ENCODE assay signal across 1 cellular context in the genomic region with DNA sequence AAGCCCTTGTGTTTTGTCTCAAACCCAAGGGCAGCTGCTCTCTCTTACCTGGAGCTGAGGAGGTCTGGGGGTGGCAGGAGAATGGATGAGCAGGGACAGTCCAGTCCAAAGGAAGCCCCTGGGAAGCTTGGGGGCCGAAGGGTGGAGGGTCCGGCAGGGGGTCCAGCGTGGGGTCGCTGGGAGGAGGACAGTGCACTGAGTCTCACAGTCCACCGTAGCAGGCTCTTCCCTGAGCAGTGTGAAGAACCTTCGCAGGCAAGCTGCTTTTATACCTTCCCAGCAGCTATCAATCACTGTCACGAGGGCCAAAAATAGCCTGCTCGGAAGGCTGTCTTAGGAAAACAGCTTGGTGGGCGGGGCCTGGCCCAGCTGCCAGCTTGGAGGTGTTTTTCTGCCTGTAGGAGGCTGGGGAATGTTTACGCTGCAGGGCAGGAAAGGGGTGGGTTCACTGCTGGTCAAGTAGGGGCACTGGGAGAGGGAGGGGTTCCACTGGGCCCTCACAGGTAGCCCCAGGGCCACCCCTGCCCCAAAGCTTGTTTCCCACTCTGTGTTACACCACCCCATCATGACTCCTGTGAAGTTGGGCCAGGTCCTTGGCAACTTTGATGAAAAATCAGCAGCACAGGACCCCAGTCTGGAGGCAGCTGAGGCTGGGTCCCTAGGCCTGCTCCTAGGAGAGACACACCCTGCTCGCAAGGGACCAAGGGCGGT.
TF ChIP-seq lines count a peak whose summit lies in the region.

DEPP1 (minus strand) TSS at position 240 of the 711 bp plus-strand sequence. CDS start 779 bp downstream, outside the sequence.

TF ChIP-seq in K562, 482 proteins besides CTCF, POLR2A, EP300 and RAD21 (continued from another document and continues in another):
- TF ChIP-seq, protein P1, sequence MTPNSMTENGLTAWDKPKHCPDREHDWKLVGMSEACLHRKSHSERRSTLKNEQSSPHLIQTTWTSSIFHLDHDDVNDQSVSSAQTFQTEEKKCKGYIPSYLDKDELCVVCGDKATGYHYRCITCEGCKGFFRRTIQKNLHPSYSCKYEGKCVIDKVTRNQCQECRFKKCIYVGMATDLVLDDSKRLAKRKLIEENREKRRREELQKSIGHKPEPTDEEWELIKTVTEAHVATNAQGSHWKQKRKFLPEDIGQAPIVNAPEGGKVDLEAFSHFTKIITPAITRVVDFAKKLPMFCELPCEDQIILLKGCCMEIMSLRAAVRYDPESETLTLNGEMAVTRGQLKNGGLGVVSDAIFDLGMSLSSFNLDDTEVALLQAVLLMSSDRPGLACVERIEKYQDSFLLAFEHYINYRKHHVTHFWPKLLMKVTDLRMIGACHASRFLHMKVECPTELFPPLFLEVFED (CRISPR knock-in tag; conservative IDR thresholded peaks at IDR 0.05), result no peak
- TF ChIP-seq MYBL2 (IDR thresholded peaks at IDR 0.05; ENCODE audit: low read depth) (no peak), MYBL2 (CRISPR knock-in tag; IDR thresholded peaks at IDR 0.05; ENCODE audit: borderline replicate concordance) (no peak), GTF2A2 (tag; IDR thresholded peaks at IDR 0.05) (peak; percentile 88; the same call in 1 of the 2 replicates), GTF3C2 (IDR thresholded peaks at IDR 0.05; ENCODE audit: borderline replicate concordance, extremely low read depth, insufficient read length) (no peak), GMEB1 (CRISPR knock-in tag; IDR thresholded peaks at IDR 0.05) (no peak), ZC3H11A (IDR thresholded peaks at IDR 0.05; ENCODE audit: low read depth, low read length) (0 out of 2 replicates have a peak, but pooled peaks have one; percentile 22), KLF10 (CRISPR knock-in tag; IDR thresholded peaks at IDR 0.05) (no peak), ELF4 (CRISPR knock-in tag; IDR thresholded peaks at IDR 0.05) (peak; percentile 36; the same call in 1 of the 2 replicates), MYC (IDR thresholded peaks at IDR 0.05; ENCODE audit: low read depth, low read length) (no peak; the same call in 1 of the 2 replicates), MYC (CRISPR knock-in tag; IDR thresholded peaks at IDR 0.05; ENCODE audit: borderline replicate concordance, low read depth) (no peak), ETS1 (conservative IDR thresholded peaks at IDR 0.05; ENCODE audit: control insufficient read depth, low read depth, low read length) (no peak), TBP (optimal IDR thresholded peaks at IDR 0.05; ENCODE audit: low read depth, low read length) (peak; percentile 96), ZHX1 (conservative IDR thresholded peaks at IDR 0.05; ENCODE audit: low read length) (no peak), HNRNPL (IDR thresholded peaks at IDR 0.05; ENCODE audit: low read depth, low read length) (no peak), SRF (CRISPR knock-in tag; IDR thresholded peaks at IDR 0.05) (peak in 1 of 2 experiments; percentile 94; a peak in 2 of 4 replicates), ZNF586 (CRISPR knock-in tag; conservative IDR thresholded peaks at IDR 0.05) (no peak), CREB3L1 (IDR thresholded peaks at IDR 0.05; ENCODE audit: borderline replicate concordance, low read depth) (0 out of 2 replicates have a peak, but pooled peaks have one; percentile 54), ZNF232 (CRISPR knock-in tag; IDR thresholded peaks at IDR 0.05) (no peak), SMARCC2 (IDR thresholded peaks at IDR 0.05; ENCODE audit: low read depth) (no peak)
- TF ChIP-seq, protein P2, sequence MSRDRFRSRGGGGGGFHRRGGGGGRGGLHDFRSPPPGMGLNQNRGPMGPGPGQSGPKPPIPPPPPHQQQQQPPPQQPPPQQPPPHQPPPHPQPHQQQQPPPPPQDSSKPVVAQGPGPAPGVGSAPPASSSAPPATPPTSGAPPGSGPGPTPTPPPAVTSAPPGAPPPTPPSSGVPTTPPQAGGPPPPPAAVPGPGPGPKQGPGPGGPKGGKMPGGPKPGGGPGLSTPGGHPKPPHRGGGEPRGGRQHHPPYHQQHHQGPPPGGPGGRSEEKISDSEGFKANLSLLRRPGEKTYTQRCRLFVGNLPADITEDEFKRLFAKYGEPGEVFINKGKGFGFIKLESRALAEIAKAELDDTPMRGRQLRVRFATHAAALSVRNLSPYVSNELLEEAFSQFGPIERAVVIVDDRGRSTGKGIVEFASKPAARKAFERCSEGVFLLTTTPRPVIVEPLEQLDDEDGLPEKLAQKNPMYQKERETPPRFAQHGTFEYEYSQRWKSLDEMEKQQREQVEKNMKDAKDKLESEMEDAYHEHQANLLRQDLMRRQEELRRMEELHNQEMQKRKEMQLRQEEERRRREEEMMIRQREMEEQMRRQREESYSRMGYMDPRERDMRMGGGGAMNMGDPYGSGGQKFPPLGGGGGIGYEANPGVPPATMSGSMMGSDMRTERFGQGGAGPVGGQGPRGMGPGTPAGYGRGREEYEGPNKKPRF (IDR thresholded peaks at IDR 0.05; ENCODE audit: low read depth, low read length), result no peak
- TF ChIP-seq, protein P3, sequence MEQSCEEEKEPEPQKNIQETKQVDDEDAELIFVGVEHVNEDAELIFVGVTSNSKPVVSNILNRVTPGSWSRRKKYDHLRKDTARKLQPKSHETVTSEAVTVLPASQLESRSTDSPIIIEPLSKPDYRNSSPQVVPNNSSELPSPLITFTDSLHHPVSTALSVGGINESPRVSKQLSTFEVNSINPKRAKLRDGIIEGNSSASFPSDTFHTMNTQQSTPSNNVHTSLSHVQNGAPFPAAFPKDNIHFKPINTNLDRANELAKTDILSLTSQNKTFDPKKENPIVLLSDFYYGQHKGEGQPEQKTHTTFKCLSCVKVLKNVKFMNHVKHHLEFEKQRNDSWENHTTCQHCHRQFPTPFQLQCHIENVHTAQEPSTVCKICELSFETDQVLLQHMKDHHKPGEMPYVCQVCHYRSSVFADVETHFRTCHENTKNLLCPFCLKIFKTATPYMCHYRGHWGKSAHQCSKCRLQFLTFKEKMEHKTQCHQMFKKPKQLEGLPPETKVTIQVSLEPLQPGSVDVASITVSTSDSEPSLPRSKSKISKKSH (CRISPR knock-in tag; IDR thresholded peaks at IDR 0.05), result no peak
- TF ChIP-seq, protein P4, sequence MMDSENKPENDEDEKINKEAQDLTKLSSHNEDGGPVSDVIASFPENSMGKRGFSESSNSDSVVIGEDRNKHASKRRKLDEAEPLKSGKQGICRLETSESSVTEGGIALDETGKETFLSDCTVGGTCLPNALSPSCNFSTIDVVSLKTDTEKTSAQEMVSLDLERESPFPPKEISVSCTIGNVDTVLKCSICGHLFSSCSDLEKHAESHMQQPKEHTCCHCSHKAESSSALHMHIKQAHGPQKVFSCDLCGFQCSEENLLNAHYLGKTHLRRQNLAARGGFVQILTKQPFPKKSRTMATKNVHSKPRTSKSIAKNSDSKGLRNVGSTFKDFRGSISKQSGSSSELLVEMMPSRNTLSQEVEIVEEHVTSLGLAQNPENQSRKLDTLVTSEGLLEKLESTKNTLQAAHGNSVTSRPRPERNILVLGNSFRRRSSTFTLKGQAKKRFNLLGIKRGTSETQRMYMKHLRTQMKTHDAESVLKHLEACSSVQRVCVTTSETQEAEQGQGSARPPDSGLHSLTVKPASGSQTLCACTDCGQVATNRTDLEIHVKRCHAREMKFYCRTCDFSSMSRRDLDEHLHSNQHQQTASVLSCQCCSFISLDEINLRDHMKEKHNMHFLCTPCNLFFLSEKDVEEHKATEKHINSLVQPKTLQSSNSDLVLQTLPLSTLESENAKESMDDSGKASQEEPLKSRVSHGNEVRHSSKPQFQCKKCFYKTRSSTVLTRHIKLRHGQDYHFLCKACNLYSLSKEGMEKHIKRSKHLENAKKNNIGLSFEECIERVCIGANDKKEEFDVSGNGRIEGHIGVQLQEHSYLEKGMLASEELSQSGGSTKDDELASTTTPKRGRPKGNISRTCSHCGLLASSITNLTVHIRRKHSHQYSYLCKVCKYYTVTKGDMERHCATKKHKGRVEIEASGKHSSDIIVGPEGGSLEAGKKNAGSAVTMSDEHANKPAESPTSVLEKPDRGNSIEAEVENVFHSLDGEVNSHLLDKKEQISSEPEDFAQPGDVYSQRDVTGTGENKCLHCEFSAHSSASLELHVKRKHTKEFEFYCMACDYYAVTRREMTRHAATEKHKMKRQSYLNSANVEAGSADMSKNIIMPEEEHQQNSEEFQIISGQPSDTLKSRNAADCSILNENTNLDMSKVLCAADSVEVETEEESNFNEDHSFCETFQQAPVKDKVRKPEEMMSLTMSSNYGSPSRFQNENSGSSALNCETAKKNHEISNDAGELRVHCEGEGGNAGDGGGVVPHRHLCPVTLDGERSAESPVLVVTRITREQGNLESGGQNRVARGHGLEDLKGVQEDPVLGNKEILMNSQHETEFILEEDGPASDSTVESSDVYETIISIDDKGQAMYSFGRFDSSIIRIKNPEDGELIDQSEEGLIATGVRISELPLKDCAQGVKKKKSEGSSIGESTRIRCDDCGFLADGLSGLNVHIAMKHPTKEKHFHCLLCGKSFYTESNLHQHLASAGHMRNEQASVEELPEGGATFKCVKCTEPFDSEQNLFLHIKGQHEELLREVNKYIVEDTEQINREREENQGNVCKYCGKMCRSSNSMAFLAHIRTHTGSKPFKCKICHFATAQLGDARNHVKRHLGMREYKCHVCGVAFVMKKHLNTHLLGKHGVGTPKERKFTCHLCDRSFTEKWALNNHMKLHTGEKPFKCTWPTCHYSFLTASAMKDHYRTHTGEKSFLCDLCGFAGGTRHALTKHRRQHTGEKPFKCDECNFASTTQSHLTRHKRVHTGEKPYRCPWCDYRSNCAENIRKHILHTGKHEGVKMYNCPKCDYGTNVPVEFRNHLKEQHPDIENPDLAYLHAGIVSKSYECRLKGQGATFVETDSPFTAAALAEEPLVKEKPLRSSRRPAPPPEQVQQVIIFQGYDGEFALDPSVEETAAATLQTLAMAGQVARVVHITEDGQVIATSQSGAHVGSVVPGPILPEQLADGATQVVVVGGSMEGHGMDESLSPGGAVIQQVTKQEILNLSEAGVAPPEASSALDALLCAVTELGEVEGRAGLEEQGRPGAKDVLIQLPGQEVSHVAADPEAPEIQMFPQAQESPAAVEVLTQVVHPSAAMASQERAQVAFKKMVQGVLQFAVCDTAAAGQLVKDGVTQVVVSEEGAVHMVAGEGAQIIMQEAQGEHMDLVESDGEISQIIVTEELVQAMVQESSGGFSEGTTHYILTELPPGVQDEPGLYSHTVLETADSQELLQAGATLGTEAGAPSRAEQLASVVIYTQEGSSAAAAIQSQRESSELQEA (IDR thresholded peaks at IDR 0.05; ENCODE audit: low read depth), result no peak
